8 cellular contexts compared by ENCODE assay signal in the genomic region with DNA sequence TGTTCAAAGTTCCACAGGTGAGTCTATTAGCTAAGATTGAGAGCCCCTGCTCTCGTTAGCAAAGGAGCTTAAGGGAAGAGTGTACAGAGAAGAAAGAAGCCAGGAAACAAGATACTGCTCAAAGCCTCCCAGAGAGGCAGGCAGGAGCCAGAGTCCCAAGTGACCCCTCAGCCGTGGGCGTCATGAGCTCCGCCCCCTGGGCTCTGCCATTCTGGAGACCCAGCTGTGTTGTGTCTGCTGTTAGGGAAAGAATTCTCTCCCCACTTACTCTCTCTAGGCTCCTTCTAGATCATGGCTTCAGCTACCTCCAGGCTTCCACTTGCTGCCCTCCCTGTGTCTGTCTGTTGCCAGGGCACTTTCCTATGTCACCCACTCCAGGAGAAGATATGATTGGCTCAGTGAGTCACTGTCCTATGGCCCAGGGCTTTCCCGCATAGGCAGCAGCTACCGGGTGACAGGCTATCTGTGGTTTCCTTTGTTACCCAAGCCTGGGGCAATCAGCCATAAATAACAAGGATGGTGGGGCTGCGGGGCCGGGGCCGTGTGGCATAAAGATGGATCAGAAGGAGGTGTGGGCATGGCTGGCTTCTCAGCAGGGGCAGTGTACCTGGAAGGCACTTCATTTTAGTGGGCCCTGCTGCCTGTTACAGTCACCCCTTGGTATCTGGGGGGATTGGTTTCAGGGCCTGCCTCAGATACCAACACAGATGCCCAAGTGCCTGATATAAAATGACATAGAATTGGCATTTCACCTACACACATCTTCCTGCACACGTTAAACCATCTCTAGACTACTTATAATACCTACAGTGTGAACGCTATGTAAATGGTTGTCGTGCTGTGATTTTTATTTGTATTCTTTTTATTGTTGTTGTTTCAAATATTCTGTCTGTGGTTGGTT.
DNase-seq lines count a peak whose midpoint lies in the region; ATAC-seq lines count a peak whose summit lies in the region.

No MANE protein-coding gene starts in this region.

- H3K27ac ChIP-seq in aorta (ENCODE audit: low read depth in 1 of 2, low read length in 2 of 2), result no peak overlapping the region

- DNase-seq in CD1c-positive myeloid dendritic cell (ENCODE audit: extremely low spot score), result peak; percentile 64
- peak; percentile 35 for DNase-seq in NCI-H1436 treated with DMSO at 0.1 percent for 48 hours (lab: John Stamatoyannopoulos, UW)
- DNase-seq in activated gamma-delta T cell treated with Interleukin-2 at 50 U/mL for 16 hours, result peak; percentile 19
- peak; percentile 58 for DNase-seq in iris pigment epithelial cell (ENCODE audit: low read depth)
- DNase-seq in aorta, result peak in 1 of 2 donors; percentile 75
- DNase-seq in NCI-H1105 (lab: John Stamatoyannopoulos, UW), result no peak
- no peak for DNase-seq in activated CD4-positive, alpha-beta T cell treated with anti-CD3 and anti-CD28 coated beads, Interleukin-2, amount 50 U/mL, for 4 hours

- no peaks in the 10 kb centered on the region for H3K27me3 ChIP-seq in aorta (ENCODE audit: control insufficient read depth in 1 of 2, insufficient read depth in 2 of 2, low read length in 1 of 2)

- intact Hi-C loops in aorta (cut with DNase I), result no loop called here

- H3K4me3 ChIP-seq in aorta (ENCODE audit: low read length in 2 of 2), result no peak overlapping the region

- 47 to 50% methylated on average over 12 of the region's 12 CpGs for WGBS in aorta, 2 donors

- ATAC-seq in aorta (ENCODE audit: low FRiP score) (peak; percentile 39), GM18519 (IDR thresholded peaks at IDR 0.05; ENCODE audit: low FRiP score, unreplicated experiment) (no peak)

- no peaks in the 10 kb centered on the region for H3K9me3 ChIP-seq in aorta (ENCODE audit: control insufficient read depth, low read length)

- no peaks in the 10 kb centered on the region for H3K4me1 ChIP-seq in aorta (ENCODE audit: control insufficient read depth in 1 of 2, insufficient read depth in 2 of 2, low read length in 2 of 2)

- H3K36me3 ChIP-seq in aorta (ENCODE audit: control insufficient read depth in 1 of 2, insufficient read depth in 2 of 2, low read length in 1 of 2), result peaks cover 0 to 2% of the 10 kb centered on the region in 2 donors

Comparison
In these comparisons a context has a peak if more than half of its experiments do, and no peak if none do; other contexts are left out.
1. DNase-seq: peak in CD1c-positive myeloid dendritic cell (single experiment), NCI-H1436 treated with DMSO at 0.1 percent for 48 hours (single experiment), activated gamma-delta T cell treated with Interleukin-2 at 50 U/mL for 16 hours (single experiment) and iris pigment epithelial cell (single experiment); none in NCI-H1105 (single experiment) and activated CD4-positive, alpha-beta T cell treated with anti-CD3 and anti-CD28 coated beads, Interleukin-2, amount 50 U/mL, for 4 hours (0 of 2).